1 cellular context compared by ENCODE assay signal in the genomic region with DNA sequence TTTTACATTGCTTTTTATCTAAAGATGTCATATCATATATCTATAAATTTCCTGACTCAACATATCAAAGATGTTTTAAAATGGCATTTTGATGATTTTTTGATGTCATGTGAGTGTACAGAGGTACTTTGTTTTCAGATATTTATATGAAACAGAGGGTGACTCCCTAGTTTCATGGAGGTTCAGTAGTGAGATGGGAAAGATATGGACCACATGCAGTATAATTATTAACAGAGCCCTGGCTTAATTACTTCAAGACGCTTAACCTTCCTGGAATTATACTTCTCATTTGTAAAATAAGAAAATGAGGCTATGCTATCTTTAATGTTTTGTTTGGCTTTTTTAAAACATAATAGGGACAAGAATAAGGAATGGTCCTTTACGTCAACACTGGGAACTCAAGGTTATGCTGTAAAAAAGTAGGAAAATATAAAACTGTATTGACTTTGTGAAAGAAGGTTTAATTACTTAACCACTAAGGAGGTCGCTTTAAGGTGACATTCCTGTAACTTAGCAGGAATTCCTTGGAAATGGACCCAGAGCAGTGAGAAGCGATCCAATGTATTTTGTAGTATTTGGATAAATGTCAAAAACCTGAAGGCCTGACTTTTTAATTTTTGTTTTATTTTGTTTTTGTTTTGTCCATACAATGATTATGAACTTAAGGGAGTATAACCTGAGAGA.
A peak's percentile ranks its signal among the peaks of the same experiment; 100 is the strongest.
TF ChIP-seq lines count a peak whose summit lies in the region.

No MANE protein-coding gene starts in this region.

TF ChIP-seq in SK-N-SH, 30 proteins besides CTCF, POLR2A, EP300 and RAD21 (continued from another document):
- TF ChIP-seq, protein P1, sequence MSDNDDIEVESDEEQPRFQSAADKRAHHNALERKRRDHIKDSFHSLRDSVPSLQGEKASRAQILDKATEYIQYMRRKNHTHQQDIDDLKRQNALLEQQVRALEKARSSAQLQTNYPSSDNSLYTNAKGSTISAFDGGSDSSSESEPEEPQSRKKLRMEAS (IDR thresholded peaks at IDR 0.05; ENCODE audit: low read depth), result no peak
- TF ChIP-seq, protein P2, sequence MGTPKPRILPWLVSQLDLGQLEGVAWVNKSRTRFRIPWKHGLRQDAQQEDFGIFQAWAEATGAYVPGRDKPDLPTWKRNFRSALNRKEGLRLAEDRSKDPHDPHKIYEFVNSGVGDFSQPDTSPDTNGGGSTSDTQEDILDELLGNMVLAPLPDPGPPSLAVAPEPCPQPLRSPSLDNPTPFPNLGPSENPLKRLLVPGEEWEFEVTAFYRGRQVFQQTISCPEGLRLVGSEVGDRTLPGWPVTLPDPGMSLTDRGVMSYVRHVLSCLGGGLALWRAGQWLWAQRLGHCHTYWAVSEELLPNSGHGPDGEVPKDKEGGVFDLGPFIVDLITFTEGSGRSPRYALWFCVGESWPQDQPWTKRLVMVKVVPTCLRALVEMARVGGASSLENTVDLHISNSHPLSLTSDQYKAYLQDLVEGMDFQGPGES (IDR thresholded peaks at IDR 0.05; ENCODE audit: low read depth, low read length), result no peak
- TF ChIP-seq FOXM1 (IDR thresholded peaks at IDR 0.05; ENCODE audit: low read depth) (no peak), TEAD4 (IDR thresholded peaks at IDR 0.05; ENCODE audit: borderline replicate concordance, insufficient read depth) (no peak), MEF2A (IDR thresholded peaks at IDR 0.05; ENCODE audit: borderline replicate concordance, low read depth) (no peak), EZH2phosphoT487 (IDR thresholded peaks at IDR 0.05; ENCODE audit: borderline replicate concordance, low read depth) (no peak), JUND (IDR thresholded peaks at IDR 0.05) (no peak), FOXJ3 (CRISPR knock-in tag; IDR thresholded peaks at IDR 0.05) (no peak), RXRA (IDR thresholded peaks at IDR 0.05; ENCODE audit: borderline replicate concordance, low read depth) (no peak), GATA2 (CRISPR knock-in tag; IDR thresholded peaks at IDR 0.05) (peak; percentile 56), SIN3A (IDR thresholded peaks at IDR 0.05; ENCODE audit: borderline replicate concordance, low read depth, low read length) (no peak), CHD2 (IDR thresholded peaks at IDR 0.05; ENCODE audit: low read length, partially characterized antibody) (no peak)
- TF ChIP-seq, protein P3, sequence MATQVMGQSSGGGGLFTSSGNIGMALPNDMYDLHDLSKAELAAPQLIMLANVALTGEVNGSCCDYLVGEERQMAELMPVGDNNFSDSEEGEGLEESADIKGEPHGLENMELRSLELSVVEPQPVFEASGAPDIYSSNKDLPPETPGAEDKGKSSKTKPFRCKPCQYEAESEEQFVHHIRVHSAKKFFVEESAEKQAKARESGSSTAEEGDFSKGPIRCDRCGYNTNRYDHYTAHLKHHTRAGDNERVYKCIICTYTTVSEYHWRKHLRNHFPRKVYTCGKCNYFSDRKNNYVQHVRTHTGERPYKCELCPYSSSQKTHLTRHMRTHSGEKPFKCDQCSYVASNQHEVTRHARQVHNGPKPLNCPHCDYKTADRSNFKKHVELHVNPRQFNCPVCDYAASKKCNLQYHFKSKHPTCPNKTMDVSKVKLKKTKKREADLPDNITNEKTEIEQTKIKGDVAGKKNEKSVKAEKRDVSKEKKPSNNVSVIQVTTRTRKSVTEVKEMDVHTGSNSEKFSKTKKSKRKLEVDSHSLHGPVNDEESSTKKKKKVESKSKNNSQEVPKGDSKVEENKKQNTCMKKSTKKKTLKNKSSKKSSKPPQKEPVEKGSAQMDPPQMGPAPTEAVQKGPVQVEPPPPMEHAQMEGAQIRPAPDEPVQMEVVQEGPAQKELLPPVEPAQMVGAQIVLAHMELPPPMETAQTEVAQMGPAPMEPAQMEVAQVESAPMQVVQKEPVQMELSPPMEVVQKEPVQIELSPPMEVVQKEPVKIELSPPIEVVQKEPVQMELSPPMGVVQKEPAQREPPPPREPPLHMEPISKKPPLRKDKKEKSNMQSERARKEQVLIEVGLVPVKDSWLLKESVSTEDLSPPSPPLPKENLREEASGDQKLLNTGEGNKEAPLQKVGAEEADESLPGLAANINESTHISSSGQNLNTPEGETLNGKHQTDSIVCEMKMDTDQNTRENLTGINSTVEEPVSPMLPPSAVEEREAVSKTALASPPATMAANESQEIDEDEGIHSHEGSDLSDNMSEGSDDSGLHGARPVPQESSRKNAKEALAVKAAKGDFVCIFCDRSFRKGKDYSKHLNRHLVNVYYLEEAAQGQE (IDR thresholded peaks at IDR 0.05; ENCODE audit: low read depth, low read length), result no peak
- TF ChIP-seq, protein P4, sequence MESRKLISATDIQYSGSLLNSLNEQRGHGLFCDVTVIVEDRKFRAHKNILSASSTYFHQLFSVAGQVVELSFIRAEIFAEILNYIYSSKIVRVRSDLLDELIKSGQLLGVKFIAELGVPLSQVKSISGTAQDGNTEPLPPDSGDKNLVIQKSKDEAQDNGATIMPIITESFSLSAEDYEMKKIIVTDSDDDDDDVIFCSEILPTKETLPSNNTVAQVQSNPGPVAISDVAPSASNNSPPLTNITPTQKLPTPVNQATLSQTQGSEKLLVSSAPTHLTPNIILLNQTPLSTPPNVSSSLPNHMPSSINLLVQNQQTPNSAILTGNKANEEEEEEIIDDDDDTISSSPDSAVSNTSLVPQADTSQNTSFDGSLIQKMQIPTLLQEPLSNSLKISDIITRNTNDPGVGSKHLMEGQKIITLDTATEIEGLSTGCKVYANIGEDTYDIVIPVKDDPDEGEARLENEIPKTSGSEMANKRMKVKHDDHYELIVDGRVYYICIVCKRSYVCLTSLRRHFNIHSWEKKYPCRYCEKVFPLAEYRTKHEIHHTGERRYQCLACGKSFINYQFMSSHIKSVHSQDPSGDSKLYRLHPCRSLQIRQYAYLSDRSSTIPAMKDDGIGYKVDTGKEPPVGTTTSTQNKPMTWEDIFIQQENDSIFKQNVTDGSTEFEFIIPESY (IDR thresholded peaks at IDR 0.05; ENCODE audit: borderline replicate concordance, low read depth), result no peak
- TF ChIP-seq, protein P5, sequence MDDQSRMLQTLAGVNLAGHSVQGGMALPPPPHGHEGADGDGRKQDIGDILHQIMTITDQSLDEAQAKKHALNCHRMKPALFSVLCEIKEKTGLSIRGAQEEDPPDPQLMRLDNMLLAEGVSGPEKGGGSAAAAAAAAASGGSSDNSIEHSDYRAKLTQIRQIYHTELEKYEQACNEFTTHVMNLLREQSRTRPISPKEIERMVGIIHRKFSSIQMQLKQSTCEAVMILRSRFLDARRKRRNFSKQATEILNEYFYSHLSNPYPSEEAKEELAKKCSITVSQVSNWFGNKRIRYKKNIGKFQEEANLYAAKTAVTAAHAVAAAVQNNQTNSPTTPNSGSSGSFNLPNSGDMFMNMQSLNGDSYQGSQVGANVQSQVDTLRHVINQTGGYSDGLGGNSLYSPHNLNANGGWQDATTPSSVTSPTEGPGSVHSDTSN (IDR thresholded peaks at IDR 0.05), result 0 out of 2 replicates have a peak, but pooled peaks have one; percentile 15
